In the genomic region with DNA sequence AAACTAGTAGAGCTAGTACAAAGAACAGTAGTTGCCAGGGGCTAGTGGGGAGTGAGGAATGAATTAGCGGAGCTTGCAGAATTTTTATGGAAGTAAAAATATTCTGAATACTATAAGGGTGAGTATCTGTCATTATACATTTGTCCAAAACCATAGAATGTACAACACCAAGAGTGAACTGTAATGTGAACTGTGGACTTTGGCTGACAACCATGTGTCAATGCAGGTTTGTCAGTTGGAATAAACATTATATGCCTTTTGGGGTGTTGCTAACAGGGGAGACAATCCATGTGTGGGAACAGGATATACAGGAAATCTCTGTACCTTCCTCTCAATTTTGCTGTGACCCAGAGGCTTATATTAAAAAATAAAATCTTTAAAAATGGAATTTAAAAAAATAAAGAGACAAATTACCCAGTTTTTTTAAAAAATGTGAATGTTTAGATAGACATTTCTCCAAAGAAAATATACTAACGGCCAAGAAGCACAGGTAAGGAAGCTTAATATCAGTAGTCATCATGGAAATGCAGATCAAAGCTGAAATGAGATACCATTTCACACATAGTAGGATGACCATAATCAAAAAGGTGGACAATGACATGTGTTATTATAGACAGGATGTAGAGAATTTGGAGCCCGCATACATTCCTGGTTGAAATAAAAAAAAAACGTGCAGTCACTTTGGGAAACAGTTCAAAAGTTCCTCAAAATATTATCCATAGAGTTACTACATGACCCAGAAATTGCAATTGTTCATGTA, we compare ENCODE assay signal across 34 cellular contexts.
"Had no signal": no experiment of that assay in that cellular context is flagged by ENCODE, and none has a peak within 500 bp of the region (broad histone marks: within the 10 kb centered on the region; RNA-seq: fewer than 3 reads in every experiment).

No MANE protein-coding gene starts in this region.

- H3K36me3 Mint-ChIP-seq: activated CD4-positive, alpha-beta memory T cell treated with anti-CD3 and anti-CD28 coated beads for 36 hours; activated naive CD4-positive, alpha-beta T cell treated with anti-CD3 and anti-CD28 coated beads, Interleukin-2, amount 50 U/mL, for 72 hours; activated naive CD8-positive, alpha-beta T cell treated with anti-CD3 and anti-CD28 coated beads for 36 hours had no signal

- H3K4me3 Mint-ChIP-seq: activated B cell treated with CpG ODN at 0.5 μM for 24 hours; activated CD4-positive, alpha-beta memory T cell treated with anti-CD3 and anti-CD28 coated beads for 36 hours; activated CD4-positive, alpha-beta T cell treated with anti-CD3 and anti-CD28 coated beads, Interleukin-2, amount 10 ng/mL, durations not matched to agents 24 days and 14 days; activated CD8-positive, alpha-beta T cell treated with anti-CD3 and anti-CD28 coated beads for 36 hours; activated naive CD4-positive, alpha-beta T cell treated with anti-CD3 and anti-CD28 coated beads for 36 hours; activated naive CD8-positive, alpha-beta T cell treated with anti-CD3 and anti-CD28 coated beads for 36 hours; activated T-cell treated with anti-CD3 and anti-CD28 coated beads, Interleukin-2, amount 50 U/mL, for 4 hours; activated T-cell treated with anti-CD3 and anti-CD28 coated beads, Interleukin-2, amount 50 U/mL, for 72 hours; activated T-helper 1 cell treated with anti-CD3 and anti-CD28 coated beads, Interleukin-12 subunit alpha, Interleukin-12 subunit beta, Interleukin-2, Interleukin-4 antibody, amounts not matched to agents 30 ng/mL and 10 ng/mL and 1 ng/mL, durations not matched to agents 14 hours and 24 hours and 36 hours; activated T-helper 17 cell treated with anti-CD3 and anti-CD28 coated beads, Interleukin-2, amount 50 U/mL, for 72 hours; central memory CD8-positive, alpha-beta T cell; T-helper 1 cell treated with Interleukin-12 subunit alpha and Interleukin-12 subunit beta and Interleukin-4 antibody, amounts not matched to agents 30 μg/mL and 1 μg/mL, for 36 hours had no signal

- H3K9me3 ChIP-seq: adrenal gland, body of pancreas had no signal

- H3K27ac ChIP-seq: adrenal gland, body of pancreas, brain microvascular endothelial cell, cardiac muscle cell, VCaP had no signal

- ATAC-seq: activated CD8-positive, alpha-beta T cell treated with anti-CD3 and anti-CD28 coated beads for 36 hours; activated naive CD4-positive, alpha-beta T cell treated with anti-CD3 and anti-CD28 coated beads, Interleukin-2, amount 50 U/mL, for 72 hours; activated T-cell treated with anti-CD3 and anti-CD28 coated beads, Interleukin-2, amount 50 U/mL, for 4 hours; activated T-cell treated with anti-CD3 and anti-CD28 coated beads, Interleukin-2, amount 50 U/mL, for 72 hours; activated T-helper 17 cell treated with anti-CD3 and anti-CD28 coated beads, Interleukin-2, amount 50 U/mL, for 72 hours; body of pancreas had no signal

- H3K4me1 ChIP-seq: adrenal gland, body of pancreas had no signal

- H3K4me1 Mint-ChIP-seq: activated B cell treated with CpG ODN at 0.5 μM for 24 hours; activated CD4-positive, alpha-beta T cell treated with anti-CD3 and anti-CD28 coated beads, Interleukin-2, amount 10 ng/mL, durations not matched to agents 24 days and 14 days; activated naive CD8-positive, alpha-beta T cell treated with anti-CD3 and anti-CD28 coated beads for 36 hours; activated T-helper 17 cell treated with anti-CD3 and anti-CD28 coated beads, Interleukin-2, amount 50 U/mL, for 72 hours; central memory CD8-positive, alpha-beta T cell had no signal

- H3K36me3 ChIP-seq: adrenal gland, brain microvascular endothelial cell, cardiac muscle cell had no signal

- DNase-seq: activated B cell treated with CpG ODN at 0.5 μM for 24 hours; activated CD4-positive, alpha-beta memory T cell treated with anti-CD3 and anti-CD28 coated beads for 36 hours; activated CD4-positive, alpha-beta T cell treated with anti-CD3 and anti-CD28 coated beads for 4 hours; activated CD4-positive, alpha-beta T cell treated with anti-CD3 and anti-CD28 coated beads, Interleukin-2, amount 10 ng/mL, durations not matched to agents 24 days and 14 days; activated CD4-positive, alpha-beta T cell treated with anti-CD3 and anti-CD28 coated beads, Interleukin-2, amount 50 U/mL, for 1 hour; activated CD4-positive, alpha-beta T cell treated with anti-CD3 and anti-CD28 coated beads, Interleukin-2, amount 50 U/mL, for 4 hours; activated CD4-positive, CD25-positive, alpha-beta regulatory T cell treated with anti-CD3 and anti-CD28 coated beads, Interleukin-2, amount 50 U/mL, for 72 hours; activated CD8-positive, alpha-beta memory T cell treated with anti-CD3 and anti-CD28 coated beads, Interleukin-2, amount 50 U/mL, for 4 hours; activated CD8-positive, alpha-beta T cell treated with anti-CD3 and anti-CD28 coated beads for 36 hours; activated effector memory CD4-positive, alpha-beta T cell treated with anti-CD3 and anti-CD28 coated beads, Interleukin-2, amount 50 U/mL, for 16 hours; activated gamma-delta T cell treated with Interleukin-2 at 50 U/mL for 16 hours; activated naive CD4-positive, alpha-beta T cell; activated naive CD4-positive, alpha-beta T cell treated with anti-CD3 and anti-CD28 coated beads for 36 hours; activated naive CD4-positive, alpha-beta T cell treated with anti-CD3 and anti-CD28 coated beads, Interleukin-2, amount 50 U/mL, for 16 hours; activated naive CD8-positive, alpha-beta T cell treated with anti-CD3 and anti-CD28 coated beads for 36 hours; activated T-cell treated with anti-CD3 and anti-CD28 coated beads for 4 hours; activated T-cell treated with anti-CD3 and anti-CD28 coated beads, Interleukin-2, amount 50 U/mL, for 1 hour; activated T-cell treated with anti-CD3 and anti-CD28 coated beads, Interleukin-2, amount 50 U/mL, for 4 hours; activated T-cell treated with anti-CD3 and anti-CD28 coated beads, Interleukin-2, amount 50 U/mL, for 72 hours; adrenal gland; amniotic stem cell; aorta; body of pancreas; brain microvascular endothelial cell; caudate nucleus; cerebellar nuclear complex; T-helper 1 cell had no signal

- H3K27me3 Mint-ChIP-seq: activated B cell treated with CpG ODN at 0.5 μM for 24 hours; activated CD4-positive, alpha-beta memory T cell treated with anti-CD3 and anti-CD28 coated beads for 36 hours; activated CD4-positive, alpha-beta T cell treated with anti-CD3 and anti-CD28 coated beads, Interleukin-2, amount 10 ng/mL, durations not matched to agents 24 days and 14 days; activated CD8-positive, alpha-beta T cell treated with anti-CD3 and anti-CD28 coated beads for 36 hours; activated T-helper 17 cell treated with anti-CD3 and anti-CD28 coated beads, Interleukin-2, amount 50 U/mL, for 72 hours; central memory CD8-positive, alpha-beta T cell had no signal

- H3K4me3 ChIP-seq: adrenal gland, body of pancreas, cardiac muscle cell had no signal

- H3K27ac Mint-ChIP-seq: activated B cell treated with CpG ODN at 0.5 μM for 24 hours; activated CD4-positive, alpha-beta memory T cell treated with anti-CD3 and anti-CD28 coated beads for 36 hours; activated CD4-positive, alpha-beta T cell treated with anti-CD3 and anti-CD28 coated beads, Interleukin-2, amount 10 ng/mL, durations not matched to agents 24 days and 14 days; activated CD8-positive, alpha-beta T cell treated with anti-CD3 and anti-CD28 coated beads for 36 hours; activated naive CD4-positive, alpha-beta T cell treated with anti-CD3 and anti-CD28 coated beads for 36 hours; activated naive CD4-positive, alpha-beta T cell treated with anti-CD3 and anti-CD28 coated beads, Interleukin-2, amount 50 U/mL, for 72 hours; activated naive CD8-positive, alpha-beta T cell treated with anti-CD3 and anti-CD28 coated beads for 36 hours; activated T-cell treated with anti-CD3 and anti-CD28 coated beads, Interleukin-2, amount 50 U/mL, for 72 hours; activated T-helper 1 cell treated with anti-CD3 and anti-CD28 coated beads, Interleukin-12 subunit alpha, Interleukin-12 subunit beta, Interleukin-2, Interleukin-4 antibody, amounts not matched to agents 30 ng/mL and 10 ng/mL and 1 ng/mL, durations not matched to agents 14 hours and 24 hours and 36 hours; activated T-helper 17 cell treated with anti-CD3 and anti-CD28 coated beads, Interleukin-2, amount 50 U/mL, for 72 hours; T-helper 1 cell treated with Interleukin-12 subunit alpha and Interleukin-12 subunit beta and Interleukin-4 antibody, amounts not matched to agents 30 μg/mL and 1 μg/mL, for 36 hours had no signal

- H3K27me3 ChIP-seq: adrenal gland, body of pancreas, brain microvascular endothelial cell, cardiac muscle cell had no signal
